In genomic region chr13:96020155-96020575, GRCh38 we compare ENCODE assay signal across 8 cellular contexts. TPM values are rescaled to one million over a fixed set of nuclear protein-coding genes. Genes with fewer than 3 reads are reported as not detected.
DNase-seq lines count a peak whose midpoint lies in the region; ATAC-seq and TF ChIP-seq lines count a peak whose summit lies in the region.

No MANE protein-coding gene starts in this region.

- H3K27ac Mint-ChIP-seq in nephron progenitor cell, result peak overlapping the region; percentile 73

- ATAC-seq in Right ventricle myocardium inferior (peak; percentile 79), HCT116 (peak; percentile 95)
- no peak for ATAC-seq in activated CD4-positive, CD25-positive, alpha-beta regulatory T cell treated with anti-CD3 and anti-CD28 coated beads, Interleukin-2, amount 50 U/mL, for 24 hours

- RAD21 ChIA-PET in HCT116 (lab: Charles Lee; ENCODE audit: low non-redundant PET in 1 of 2, low total read pairs in 2 of 2, uncharacterized antibody in 2 of 2, unreplicated experiment in 2 of 2), result interaction anchor here (0.6 to 1.2 kb wide), 5 partner anchors 209 to 947 kb away, joined by 3 to 4 read pairs (median 3); no protein-coding TSS in a partner anchor

- peaks cover 0 to 2% of the 10 kb centered on the region in 2 experiments; a peak in 1 of 4 replicates for H3K36me3 ChIP-seq in HCT116 (ENCODE audit: control insufficient read depth in 1 of 2, insufficient read depth in 2 of 2, low read length in 2 of 2)

- H4K20me1 ChIP-seq in HCT116 (ENCODE audit: insufficient read depth), result no peaks in the 10 kb centered on the region

- no peak overlapping the region for H3K27ac ChIP-seq in HCT116 (ENCODE audit: low read depth, low read length)

- intact Hi-C loops in Right ventricle myocardium inferior (cut with DNase I), result loop anchor here (5.0 kb wide), 1 partner anchor 797 kb away; no protein-coding TSS in a partner anchor
- intact Hi-C loops in cardiac septum (cut with DNase I), result loop anchor here (5.0 to 10.0 kb wide), 2 partner anchors 795 to 937 kb away; no protein-coding TSS in a partner anchor
- intact Hi-C loops in HCT116 (cut with micrococcal nuclease), result loop anchor here (1.0 to 2.0 kb wide), 3 partner anchors 209 to 947 kb away; no protein-coding TSS in a partner anchor

- H3K4me1 ChIP-seq in HCT116 (ENCODE audit: control insufficient read depth in 1 of 2, insufficient read depth in 2 of 2, low read length in 2 of 2), result no peaks in the 10 kb centered on the region

- H3K4me3 ChIP-seq in HCT116 (replicated peaks in 1 of 2; ENCODE audit: low read depth in 1 of 2, low read length in 2 of 2) (no peak overlapping the region), epithelial cell of proximal tubule (ENCODE audit: low read depth, low read length) (no peak overlapping the region)

- H3K4me2 ChIP-seq in HCT116 (ENCODE audit: low read length), result no peak overlapping the region

- BruUV-seq in HCT116 (replicated peaks; lab: Mats Ljungman, UMichigan), result no TSS peak

- H2AFZ ChIP-seq in HCT116 (ENCODE audit: low read depth, low read length, poor library complexity, severe bottlenecking), result no peak overlapping the region

- H3K4me1 Mint-ChIP-seq in nephron progenitor cell, result peaks cover 8% of the 10 kb centered on the region

- CTCF ChIA-PET in HCT116 (lab: Charles Lee), result interaction anchor here (0.6 to 5.7 kb wide), 23 partner anchors 8 to 947 kb away, joined by 3 to 89 read pairs (median 4); partner anchors contain the start of gene UGGT2

- no peaks in the 10 kb centered on the region for H3K27me3 Mint-ChIP-seq in nephron progenitor cell (ENCODE audit: low read depth, poor library complexity)

- H3K9me2 ChIP-seq in HCT116 (ENCODE audit: insufficient read depth), result no peaks in the 10 kb centered on the region

- peaks cover 46% of the 10 kb centered on the region for H3K36me3 Mint-ChIP-seq in nephron progenitor cell (ENCODE audit: low read depth)

- H3K9me3 ChIP-seq in HCT116 (ENCODE audit: control insufficient read depth in 1 of 2, insufficient read depth in 1 of 2, low read depth in 1 of 2, low read length in 2 of 2), result no peaks in the 10 kb centered on the region

- POLR2A ChIA-PET in HCT116 (lab: Charles Lee), result interaction anchor here (0.8 kb wide), 1 partner anchor 33 kb away, joined by 3 read pairs; the partner anchor contains the start of gene UGGT2

- peak; percentile 78 for TF ChIP-seq RAD21 in HCT116 (IDR thresholded peaks at IDR 0.05; ENCODE audit: low read depth)

- no peaks in the 10 kb centered on the region for H3K79me2 ChIP-seq in HCT116 (ENCODE audit: insufficient read depth, low read length)

- peaks cover 12% of the 10 kb centered on the region for H3K9me3 Mint-ChIP-seq in nephron progenitor cell

- no peak overlapping the region for H3K9ac ChIP-seq in HCT116 (ENCODE audit: low read length)

- H3K4me3 Mint-ChIP-seq in nephron progenitor cell, result no peak overlapping the region

- DNase-seq in Right ventricle myocardium inferior (ENCODE audit: missing footprints) (no peak), cardiac septum (ENCODE audit: low spot score) (no peak), HCT116 (ENCODE audit: low read depth, low spot score) (peak; percentile 56), SIG-M5 (lab: John Stamatoyannopoulos, UW) (peak; percentile 43), epithelial cell of proximal tubule (ENCODE audit: low read depth) (peak; percentile 45), nephron progenitor cell (peak; percentile 23)

- TF ChIP-seq CTCF in HCT116 (IDR thresholded peaks at IDR 0.05 in 2 of 3, conservative IDR thresholded peaks at IDR 0.05 in 1 of 3; ENCODE audit: borderline replicate concordance in 1 of 3, insufficient read depth in 1 of 3, low read depth in 2 of 3, low read length in 2 of 3), result peak; percentile 57 to 70 (median 58); a peak in 5 of 6 replicates
- TF ChIP-seq CTCF in LNCAP (IDR thresholded peaks at IDR 0.05), result peak; percentile 62
- TF ChIP-seq CTCF in epithelial cell of proximal tubule (conservative IDR thresholded peaks at IDR 0.05; ENCODE audit: low read depth, low read length), result peak; percentile 85
- TF ChIP-seq CTCF in nephron progenitor cell (IDR thresholded peaks at IDR 0.05), result peak; percentile 59

- TF ChIP-seq POLR2A in HCT116 (IDR thresholded peaks at IDR 0.05; ENCODE audit: borderline replicate concordance, extremely low read depth, insufficient read depth, insufficient read length), result no peak

- H3K27me3 ChIP-seq in HCT116 (ENCODE audit: insufficient read depth, low read length), result no peaks in the 10 kb centered on the region

TF ChIP-seq in HCT116, 20 proteins besides CTCF, POLR2A, EP300 and RAD21:
- TF ChIP-seq ELF1 (IDR thresholded peaks at IDR 0.05; ENCODE audit: borderline replicate concordance, low read depth) (no peak), REST (IDR thresholded peaks at IDR 0.05; ENCODE audit: low read depth) (no peak), EZH2phosphoT487 (IDR thresholded peaks at IDR 0.05; ENCODE audit: borderline replicate concordance) (no peak), CBX3 (IDR thresholded peaks at IDR 0.05; ENCODE audit: low read depth) (no peak), ZFX (IDR thresholded peaks at IDR 0.05) (no peak), ZBTB33 (IDR thresholded peaks at IDR 0.05; ENCODE audit: extremely low read depth, insufficient replicate concordance, low read length) (no peak), ZNF274 (IDR thresholded peaks at IDR 0.05; ENCODE audit: low read depth, low read length) (no peak), YY1 (IDR thresholded peaks at IDR 0.05; ENCODE audit: extremely low read depth, insufficient replicate concordance, low read depth, low read length) (no peak)

RNA-seq across cellular contexts. Expression of gene UGGT2, which starts 33.0 kb away (rescaled TPM):
- total RNA-seq in Right ventricle myocardium inferior (10.0 TPM), cardiac septum (13.9 TPM), HCT116 (2021; ENCODE audit: unreplicated experiment) (27.1 TPM), epithelial cell of proximal tubule (17.4 and 20.1 TPM in 2 replicates)
- 4.6 and 7.7 TPM in 2 replicates for polyA plus RNA-seq in HCT116 (2012)

Comparison
In these comparisons a context has a peak if more than half of its experiments do, and no peak if none do; other contexts are left out.
1. ATAC-seq: peak in Right ventricle myocardium inferior (single experiment) and HCT116 (single experiment); none in activated CD4-positive, CD25-positive, alpha-beta regulatory T cell treated with anti-CD3 and anti-CD28 coated beads, Interleukin-2, amount 50 U/mL, for 24 hours (0 of 2).
2. DNase-seq: peak in HCT116 (single experiment), SIG-M5 (single experiment), epithelial cell of proximal tubule (single experiment) and nephron progenitor cell (single experiment); none in Right ventricle myocardium inferior (single experiment) and cardiac septum (single experiment).
3. Peak in every context shown above with its lines, with median percentiles within 50 percentile points of each other: CTCF ChIP-seq.